ENCODE assay signal across 27 cellular contexts in genomic region chr12:109836916-109837315, GRCh38. TPM values are rescaled to one million over a fixed set of nuclear protein-coding genes. Genes with fewer than 3 reads are reported as not detected.
A peak's percentile ranks its signal among the peaks of the same experiment; 100 is the strongest.
DNase-seq lines count a peak whose midpoint lies in the region; ATAC-seq, FAIRE-seq and TF ChIP-seq lines count a peak whose summit lies in the region.
"Had no signal": no experiment of that assay in that cellular context is flagged by ENCODE, and none has a peak within 500 bp of the region (broad histone marks: within the 10 kb centered on the region; RNA-seq: fewer than 3 reads in every experiment).

No MANE protein-coding gene starts in this region.

- no peaks in the 10 kb centered on the region for H3K36me3 Mint-ChIP-seq in HFFc6 (ENCODE audit: low read depth)
- no peaks in the 10 kb centered on the region for H3K36me3 Mint-ChIP-seq in astrocyte (ENCODE audit: low read depth, unreplicated experiment)
- no peaks in the 10 kb centered on the region for H3K36me3 Mint-ChIP-seq in CD4-positive, alpha-beta memory T cell

- no peak overlapping the region for H3K27ac ChIP-seq in astrocyte (ENCODE audit: low read depth, low read length)
- H3K27ac ChIP-seq in CD4-positive, alpha-beta memory T cell (ENCODE audit: low read depth, low read length): no peak overlapping the region
- H3K27ac ChIP-seq: dorsolateral prefrontal cortex, spleen had no signal

- H3K27ac Mint-ChIP-seq in HFFc6: peak overlapping the region; percentile 87
- no peak overlapping the region for H3K27ac Mint-ChIP-seq in astrocyte (ENCODE audit: unreplicated experiment)
- no peak overlapping the region for H3K27ac Mint-ChIP-seq in CD4-positive, alpha-beta memory T cell
- H3K27ac Mint-ChIP-seq: memory B cell had no signal

- no peak overlapping the region for H3K4me3 Mint-ChIP-seq in HFFc6
- H3K4me3 Mint-ChIP-seq in astrocyte (ENCODE audit: unreplicated experiment): no peak overlapping the region
- H3K4me3 Mint-ChIP-seq in CD4-positive, alpha-beta memory T cell: no peak overlapping the region
- H3K4me3 Mint-ChIP-seq: CD4-positive, CD25-positive, alpha-beta regulatory T cell; central memory CD8-positive, alpha-beta T cell; memory B cell had no signal

- no peaks in the 10 kb centered on the region for H3K4me1 ChIP-seq in astrocyte (ENCODE audit: insufficient read depth, low read length)
- no peaks in the 10 kb centered on the region for H3K4me1 ChIP-seq in CD4-positive, alpha-beta memory T cell (ENCODE audit: insufficient read depth, low read length)

- H3K4me2 ChIP-seq in astrocyte (ENCODE audit: low read length): no peak overlapping the region

- no peak overlapping the region for H3K4me3 ChIP-seq in astrocyte (ENCODE audit: insufficient read depth, low read depth, low read length)
- no peak overlapping the region for H3K4me3 ChIP-seq in fibroblast of villous mesenchyme (ENCODE audit: low read depth, low read length)
- no peak overlapping the region for H3K4me3 ChIP-seq in CD4-positive, alpha-beta memory T cell (ENCODE audit: low read length in 2 of 2)
- H3K4me3 ChIP-seq: dorsolateral prefrontal cortex, spleen had no signal

- POLR2A ChIA-PET in CD4-positive, alpha-beta memory T cell (lab: Charles Lee; ENCODE audit: partially characterized antibody): no interaction called here

- no peak for FAIRE-seq in astrocyte (lab: Jason Lieb, UNC)

- no peak for ATAC-seq in HG02973 (IDR thresholded peaks at IDR 0.05; ENCODE audit: unreplicated experiment)

- CTCF ChIA-PET in CD4-positive, alpha-beta memory T cell (lab: Charles Lee; ENCODE audit: partially characterized antibody): interaction anchor here (2.5 kb wide), 1 partner anchor 9 kb away, joined by 17 read pairs; no protein-coding TSS in a partner anchor

- intact Hi-C loops in CD4-positive, alpha-beta memory T cell (cut with micrococcal nuclease): no loop called here

- no peaks in the 10 kb centered on the region; the same call in 1 of the 2 replicates for H3K27me3 Mint-ChIP-seq in HFFc6 (ENCODE audit: insufficient read depth)
- H3K27me3 Mint-ChIP-seq in astrocyte (ENCODE audit: low read depth, unreplicated experiment): peaks cover 15% of the 10 kb centered on the region
- peaks cover 4 to 12% of the 10 kb centered on the region in 2 donors for H3K27me3 Mint-ChIP-seq in CD4-positive, alpha-beta memory T cell

- no peaks in the 10 kb centered on the region for H3K79me2 ChIP-seq in astrocyte (ENCODE audit: insufficient read depth, low read length)

- TF ChIP-seq CTCF in HFFc6 (IDR thresholded peaks at IDR 0.05) (no peak), astrocyte (IDR thresholded peaks at IDR 0.05; ENCODE audit: insufficient read depth, low read depth, low read length) (no peak), fibroblast of villous mesenchyme (IDR thresholded peaks at IDR 0.05; ENCODE audit: insufficient read depth, low read depth, low read length) (no peak), GM10266 (IDR thresholded peaks at IDR 0.05; ENCODE audit: control insufficient read depth, insufficient read depth, low read depth, missing control alignments) (no peak)

- H2AFZ ChIP-seq in astrocyte (ENCODE audit: low read depth, low read length): no peak overlapping the region

- H4K20me1 ChIP-seq in astrocyte (ENCODE audit: insufficient read depth, low read length): no peaks in the 10 kb centered on the region

- H3K9me3 Mint-ChIP-seq in HFFc6 (no peaks in the 10 kb centered on the region), astrocyte (ENCODE audit: unreplicated experiment) (no peaks in the 10 kb centered on the region)
- peaks cover 0 to 2% (median 0%) of the 10 kb centered on the region in 8 donors for H3K9me3 Mint-ChIP-seq in CD4-positive, alpha-beta memory T cell
- H3K9me3 Mint-ChIP-seq: CD4-positive, CD25-positive, alpha-beta regulatory T cell; central memory CD8-positive, alpha-beta T cell; memory B cell had no signal

- DNase-seq in EH (ENCODE audit: low read depth) (peak; percentile 50), HFFc6 (peak; percentile 11), astrocyte (ENCODE audit: low read depth) (peak; percentile 29), fibroblast of villous mesenchyme (ENCODE audit: low read depth) (peak; percentile 7), GM10266 (ENCODE audit: extremely low spot score) (no peak), NCI-H82 treated with DMSO at 0.1 percent for 48 hours (lab: John Stamatoyannopoulos, UW; ENCODE audit: unreplicated experiment) (no peak)
- DNase-seq in CD4-positive, alpha-beta memory T cell: no peak
- DNase-seq: activated CD4-positive, alpha-beta T cell treated with anti-CD3 and anti-CD28 coated beads for 1 hour; activated naive CD4-positive, alpha-beta T cell treated with Interleukin-2 at 50 U/mL for 16 hours; activated T-cell treated with anti-CD3 and anti-CD28 coated beads, Interleukin-2, amount 50 U/mL, for 48 hours; amniotic stem cell; CD4-positive, CD25-positive, alpha-beta regulatory T cell; DMS 273 treated with DMSO at 0.1 percent for 48 hours; dorsolateral prefrontal cortex; GDM1; kidney glomerular epithelial cell; NCI-H1417 treated with DMSO at 0.1 percent for 48 hours; NCI-H2107; NCI-H510A treated with DMSO at 0.1 percent for 48 hours; nucleus accumbens; Right ventricle myocardium superior; spleen; stimulated activated CD4-positive, alpha-beta T cell treated with anti-CD3 and anti-CD28 coated beads, Interleukin-4, amount 100 ng/mL, for 24 hours; stimulated activated naive CD4-positive, alpha-beta T cell treated with Interleukin-2 at 50 U/mL for 16 hours had no signal

- no peak overlapping the region for H3K9ac ChIP-seq in astrocyte (ENCODE audit: low read length)

- peaks cover 48% of the 10 kb centered on the region for H3K4me1 Mint-ChIP-seq in HFFc6 (ENCODE audit: low read depth)
- no peaks in the 10 kb centered on the region for H3K4me1 Mint-ChIP-seq in astrocyte (ENCODE audit: low read depth, unreplicated experiment)
- H3K4me1 Mint-ChIP-seq in CD4-positive, alpha-beta memory T cell: peaks cover 2 to 5% (median 4%) of the 10 kb centered on the region in 4 donors

- no peaks in the 10 kb centered on the region for H3K36me3 ChIP-seq in astrocyte (ENCODE audit: insufficient read depth, low read length)
- H3K36me3 ChIP-seq in CD4-positive, alpha-beta memory T cell (ENCODE audit: insufficient read depth, low read length): no peaks in the 10 kb centered on the region
- H3K36me3 ChIP-seq: spleen had no signal

- no peaks in the 10 kb centered on the region for H3K27me3 ChIP-seq in astrocyte (ENCODE audit: insufficient read depth, low read length)
- no peaks in the 10 kb centered on the region for H3K27me3 ChIP-seq in CD4-positive, alpha-beta memory T cell (ENCODE audit: insufficient read depth, low read length)

- H3K9me3 ChIP-seq in astrocyte (ENCODE audit: insufficient read depth, low read depth, low read length): no peaks in the 10 kb centered on the region
- no peaks in the 10 kb centered on the region for H3K9me3 ChIP-seq in CD4-positive, alpha-beta memory T cell (ENCODE audit: control insufficient read depth in 1 of 2, low read length in 2 of 2)
- H3K9me3 ChIP-seq: spleen had no signal

RNA-seq across cellular contexts. Expression of gene TRPV4, which starts 3.7 kb away (rescaled TPM):
- total RNA-seq in HFFc6 (2021; fragmentation: NEBNext Ultra II Directional; extraction: Animal tissue kit (Norgen Biotek cat#: 25700)): 1 to 10 TPM; 1.6 to 2.5 (median 1.9) TPM
- total RNA-seq in astrocyte (0.75 and 0.84 TPM in 2 replicates), fibroblast of villous mesenchyme (0.43 and 0.97 TPM in 2 replicates)
- under 1 TPM in 1 of 2 experiments, not detected in 1; 0.17 TPM for total RNA-seq in CD4-positive, alpha-beta memory T cell
- not detected for polyA plus RNA-seq in CD4-positive, alpha-beta memory T cell
- total RNA-seq: CD4-positive, CD25-positive, alpha-beta regulatory T cell had no signal
- polyA plus RNA-seq: CD4-positive, CD25-positive, alpha-beta regulatory T cell had no signal

RNA-seq across cellular contexts. Expression of gene GLTP, which starts 43.4 kb away (rescaled TPM):
- total RNA-seq in HFFc6 (2021; fragmentation: NEBNext Ultra II Directional; extraction: Animal tissue kit (Norgen Biotek cat#: 25700)): 10 to 100 TPM; 77.4 to 87.9 (median 82.0) TPM
- total RNA-seq in astrocyte (23.5 and 27.1 TPM in 2 replicates), fibroblast of villous mesenchyme (50.3 and 52.2 TPM in 2 replicates)
- total RNA-seq in CD4-positive, alpha-beta memory T cell: 10 to 100 TPM; 24.0 TPM
- 10 to 100 TPM; 23.6 to 48.1 TPM for polyA plus RNA-seq in CD4-positive, alpha-beta memory T cell

Comparison
In these comparisons a context has a peak if more than half of its experiments do, and no peak if none do; other contexts are left out.
1. DNase-seq: peak in EH (single experiment), HFFc6 (single experiment), astrocyte (single experiment) and fibroblast of villous mesenchyme (single experiment); none in GM10266 (single experiment), NCI-H82 treated with DMSO at 0.1 percent for 48 hours (single experiment) and CD4-positive, alpha-beta memory T cell (0 of 5).